In the genomic region with DNA sequence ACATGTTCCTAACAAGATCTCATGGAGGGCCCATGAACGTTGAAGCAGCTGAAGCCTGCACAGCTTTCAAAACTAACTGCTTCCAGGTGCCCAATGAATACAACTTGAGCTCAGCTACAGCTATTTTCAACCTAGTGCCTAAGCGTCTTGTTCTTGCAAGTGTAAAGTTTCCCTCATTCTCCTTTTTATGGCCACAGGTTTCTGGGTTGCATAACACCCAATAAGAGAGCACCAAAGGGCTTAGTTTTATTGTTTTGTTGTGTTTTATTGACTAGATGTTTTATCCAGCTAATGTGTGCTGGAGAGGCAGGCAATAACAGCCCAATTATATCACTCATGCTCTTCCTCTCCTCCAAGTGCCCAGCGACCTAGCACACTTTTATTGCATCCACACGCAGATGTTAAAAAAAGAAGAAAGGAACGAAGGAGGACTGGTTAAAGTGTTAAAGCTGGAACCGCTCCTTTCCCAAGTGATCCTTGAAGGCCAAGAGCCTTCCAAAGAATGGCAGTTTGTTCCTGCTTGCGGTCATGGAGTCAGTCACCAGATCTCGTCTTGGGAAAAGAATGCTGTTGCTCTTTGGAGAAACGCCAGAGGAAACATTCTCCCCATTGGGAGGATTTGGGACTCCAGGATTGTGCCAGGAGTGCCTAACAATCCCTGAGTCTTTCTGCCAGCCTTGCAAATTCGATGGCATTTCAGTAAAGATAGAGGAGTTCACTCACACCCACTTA, we compare ENCODE assay signal across 12 cellular contexts.
DNase-seq lines count a peak whose midpoint lies in the region; ATAC-seq and TF ChIP-seq lines count a peak whose summit lies in the region.
"Had no signal": no experiment of that assay in that cellular context is flagged by ENCODE, and none has a peak within 500 bp of the region (broad histone marks: within the 10 kb centered on the region; RNA-seq: fewer than 3 reads in every experiment).

No MANE protein-coding gene starts in this region.

- H3K27ac ChIP-seq in vagina = peak overlapping the region; percentile 65
- H3K27ac ChIP-seq: thyroid gland had no signal

- H3K4me3 ChIP-seq in astrocyte of the cerebellum (ENCODE audit: low read depth, low read length) = no peak overlapping the region
- no peak overlapping the region for H3K4me3 ChIP-seq in vagina
- H3K4me3 ChIP-seq: thyroid gland had no signal

- DNase-seq in Right ventricle myocardium superior = no peak
- no peak for DNase-seq in Right ventricle myocardium inferior (ENCODE audit: missing footprints)
- DNase-seq in astrocyte of the cerebellum (ENCODE audit: low read depth) = peak; percentile 64
- DNase-seq in kidney tubule cell (ENCODE audit: low spot score) = peak; percentile 2
- no peak for DNase-seq in vagina (ENCODE audit: extremely low spot score in 2 of 2)
- DNase-seq: activated CD4-positive, alpha-beta T cell treated with anti-CD3 and anti-CD28 coated beads, Interleukin-2, amount 50 U/mL, for 4 hours; DMS153; NCI-H2081 treated with DMSO at 0.1 percent for 48 hours had no signal

- no peaks in the 10 kb centered on the region for H3K27me3 ChIP-seq in vagina
- H3K27me3 ChIP-seq: thyroid gland had no signal

- intact Hi-C loops in Right ventricle myocardium superior (cut with DNase I) (no loop called here), Right ventricle myocardium inferior (cut with DNase I) (no loop called here), vagina (cut with DNase I) (no loop called here)

- ATAC-seq in Right ventricle myocardium superior (ENCODE audit: poor library complexity) (peak; percentile 43), Right ventricle myocardium inferior (no peak), GM18870 (IDR thresholded peaks at IDR 0.05; ENCODE audit: unreplicated experiment) (no peak), HG02610 (IDR thresholded peaks at IDR 0.05; ENCODE audit: unreplicated experiment) (no peak), GM19035 (IDR thresholded peaks at IDR 0.05; ENCODE audit: unreplicated experiment) (no peak)

- no peaks in the 10 kb centered on the region for H3K36me3 ChIP-seq in vagina
- H3K36me3 ChIP-seq: thyroid gland had no signal

- H3K9me3 ChIP-seq in vagina = no peaks in the 10 kb centered on the region
- H3K9me3 ChIP-seq: thyroid gland had no signal

- in situ Hi-C loops in astrocyte of the cerebellum (cut with HindIII; ENCODE audit: low sequenced_read_pairs) = no loop called here

- peaks cover 18% of the 10 kb centered on the region for H3K4me1 ChIP-seq in vagina
- H3K4me1 ChIP-seq: thyroid gland had no signal

- no peak for TF ChIP-seq POLR2A in vagina (IDR thresholded peaks at IDR 0.05)

- TF ChIP-seq CTCF in astrocyte of the cerebellum (IDR thresholded peaks at IDR 0.05; ENCODE audit: low read depth, low read length, missing control alignments) (no peak), vagina (IDR thresholded peaks at IDR 0.05) (no peak)

Comparison
In these comparisons a context has a peak if more than half of its experiments do, and no peak if none do; other contexts are left out.
1. DNase-seq: peak in astrocyte of the cerebellum (single experiment) and kidney tubule cell (single experiment); none in Right ventricle myocardium superior (single experiment), Right ventricle myocardium inferior (single experiment) and vagina (0 of 2).